9 cellular contexts compared by ENCODE assay signal in the genomic region with DNA sequence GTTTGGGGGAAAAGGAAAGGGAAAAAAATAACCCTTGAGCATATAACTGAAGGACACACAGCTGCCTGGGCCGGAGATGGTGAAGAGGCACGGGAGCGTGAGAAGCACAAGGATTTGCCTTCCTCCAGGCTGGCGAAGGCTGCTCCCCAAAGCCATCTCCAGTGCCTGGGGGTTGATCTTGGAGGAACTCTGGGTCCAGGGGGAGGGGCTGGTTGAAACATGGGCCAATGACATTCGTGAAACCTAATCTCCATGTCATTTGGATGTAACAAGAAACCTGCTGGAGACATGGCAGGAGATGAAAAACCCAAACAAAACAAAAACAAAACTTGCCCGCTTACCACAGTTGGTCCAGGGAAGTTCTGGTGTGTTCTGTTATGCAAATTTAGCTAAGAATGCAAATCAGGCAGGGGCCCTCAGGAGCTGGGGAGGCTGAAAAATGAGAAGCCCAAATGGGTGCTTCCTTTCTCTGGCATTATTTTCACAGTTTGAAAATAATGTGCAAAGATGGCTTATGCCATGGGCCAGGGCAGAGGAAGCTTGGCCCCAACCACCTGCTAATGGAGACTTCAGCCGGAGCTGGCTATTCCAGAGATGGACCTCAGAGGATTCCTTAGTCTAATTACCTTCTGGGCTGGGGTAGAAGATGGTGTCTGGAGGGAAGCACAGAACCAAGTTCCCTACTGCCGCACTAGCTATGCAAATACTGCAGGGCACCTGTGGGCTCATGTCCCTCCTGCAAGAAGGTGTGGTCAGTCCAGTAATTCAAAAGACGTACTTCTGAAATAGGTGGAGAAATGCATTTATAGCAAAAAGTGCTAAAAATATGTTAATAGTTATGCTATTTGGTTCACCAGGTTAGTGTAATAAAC.
DNase-seq lines count a peak whose midpoint lies in the region; ATAC-seq, FAIRE-seq and TF ChIP-seq lines count a peak whose summit lies in the region.
"Had no signal": no experiment of that assay in that cellular context is flagged by ENCODE, and none has a peak within 500 bp of the region (broad histone marks: within the 10 kb centered on the region; RNA-seq: fewer than 3 reads in every experiment).

No MANE protein-coding gene starts in this region.

- H3K79me2 ChIP-seq in GM23338 (replicated peaks; ENCODE audit: insufficient read depth), result no peaks in the 10 kb centered on the region

- peak overlapping the region; percentile 56 for H3K27ac ChIP-seq in GM23338 (ENCODE audit: low read depth)
- no peak overlapping the region for H3K27ac ChIP-seq in upper lobe of right lung
- no peak overlapping the region for H3K27ac ChIP-seq in brain microvascular endothelial cell
- H3K27ac ChIP-seq: C4-2B had no signal

- peak overlapping the region; percentile 44 for H2AFZ ChIP-seq in GM23338

- H3K4me1 ChIP-seq in GM23338 (ENCODE audit: insufficient read depth), result peaks cover 17% of the 10 kb centered on the region
- H3K4me1 ChIP-seq in upper lobe of right lung, result peaks cover 32% of the 10 kb centered on the region

- peak overlapping the region; percentile 92 for H3K27ac Mint-ChIP-seq in GM23338

- no peaks in the 10 kb centered on the region; the same call in 2 of the 3 replicates for H3K9me3 Mint-ChIP-seq in GM23338

- H3K36me3 Mint-ChIP-seq in GM23338 (ENCODE audit: low read depth), result no peaks in the 10 kb centered on the region; the same call in 2 of the 3 replicates

- peak; percentile 50 for DNase-seq in activated CD4-positive, alpha-beta T cell treated with anti-CD3 and anti-CD28 coated beads for 48 hours
- DNase-seq in activated CD4-positive, alpha-beta T cell treated with anti-CD3 and anti-CD28 coated beads for 4 hours, result no peak
- peak; percentile 93 for DNase-seq in GM23338 (ENCODE audit: low spot score)
- DNase-seq in NCI-H1048 (lab: John Stamatoyannopoulos, UW), result peak; percentile 75
- DNase-seq in germinal center (ENCODE audit: low spot score), result peak; percentile 63
- no peak for DNase-seq in upper lobe of right lung
- DNase-seq in brain microvascular endothelial cell, result no peak
- DNase-seq in H54 (ENCODE audit: insufficient read length, low spot score), result no peak

- peaks cover 31% of the 10 kb centered on the region for H3K4me1 Mint-ChIP-seq in GM23338

- peaks cover 4% of the 10 kb centered on the region for H3K27me3 Mint-ChIP-seq in GM23338 (ENCODE audit: insufficient read depth, low read depth, poor library complexity)

- intact Hi-C loops in upper lobe of right lung (cut with DNase I), result loop anchor here (10.0 kb wide), 1 partner anchor 296 kb away; no protein-coding TSS in a partner anchor

- peak overlapping the region; percentile 19; the same call in 1 of the 2 replicates for H3K4me3 ChIP-seq in GM23338
- H3K4me3 ChIP-seq in upper lobe of right lung, result peak overlapping the region; percentile 19
- no peak overlapping the region for H3K4me3 ChIP-seq in brain microvascular endothelial cell (ENCODE audit: low read depth, low read length)

- ATAC-seq in GM23338 (peak; percentile 97), upper lobe of right lung (peak; percentile 8)

- H3K36me3 ChIP-seq in GM23338 (ENCODE audit: insufficient read depth) (no peaks in the 10 kb centered on the region), upper lobe of right lung (no peaks in the 10 kb centered on the region), brain microvascular endothelial cell (replicated peaks) (no peaks in the 10 kb centered on the region)

- no peaks in the 10 kb centered on the region for H3F3A ChIP-seq in GM23338 (replicated peaks; ENCODE audit: low read depth)

- H3K27me3 ChIP-seq in GM23338 (ENCODE audit: insufficient read depth), result no peaks in the 10 kb centered on the region
- H3K27me3 ChIP-seq in upper lobe of right lung, result no peaks in the 10 kb centered on the region
- H3K27me3 ChIP-seq in brain microvascular endothelial cell (replicated peaks), result no peaks in the 10 kb centered on the region

- TF ChIP-seq CTCF in GM23338 (conservative IDR thresholded peaks at IDR 0.05; ENCODE audit: low read depth in 2 of 2) (no peak), upper lobe of right lung (IDR thresholded peaks at IDR 0.05) (no peak), brain microvascular endothelial cell (IDR thresholded peaks at IDR 0.05; ENCODE audit: low read depth, low read length, missing control alignments) (no peak)

- peak overlapping the region; percentile 63 for H3K4me2 ChIP-seq in GM23338

- H4K20me1 ChIP-seq in GM23338 (replicated peaks; ENCODE audit: insufficient read depth), result no peaks in the 10 kb centered on the region

- no peak for FAIRE-seq in H54 (lab: Jason Lieb, UNC)

- in situ Hi-C loops in brain microvascular endothelial cell (cut with HindIII; ENCODE audit: low pct_ligation_motif_present, low sequenced_read_pairs), result loop anchor here (10.0 kb wide), 1 partner anchor 186 kb away; no protein-coding TSS in a partner anchor

- peak overlapping the region; percentile 67 for H3K4me3 Mint-ChIP-seq in GM23338

- no peaks in the 10 kb centered on the region for H3K9me3 ChIP-seq in upper lobe of right lung

- 0 out of 2 replicates have a peak, but pooled peaks cover 4% of the 10 kb centered on the region for H3K9me2 ChIP-seq in GM23338 (ENCODE audit: insufficient read depth)

- TF ChIP-seq POLR2A in H54 (IDR thresholded peaks at IDR 0.05; ENCODE audit: low read depth, low read length), result no peak

TF ChIP-seq in GM23338, 12 proteins besides CTCF, POLR2A, EP300 and RAD21 (continues in another document):
- no peak for TF ChIP-seq CREB1 (CRISPR knock-in tag; IDR thresholded peaks at IDR 0.05; ENCODE audit: low read depth)
- TF ChIP-seq EZH2 (IDR thresholded peaks at IDR 0.05; ENCODE audit: low read depth, unreplicated experiment), result no peak
- no peak for TF ChIP-seq EZH2phosphoT487 (IDR thresholded peaks at IDR 0.05; ENCODE audit: unreplicated experiment)
- no peak for TF ChIP-seq ZNF331 (CRISPR knock-in tag; IDR thresholded peaks at IDR 0.05; ENCODE audit: low read depth)
- TF ChIP-seq, protein P1, sequence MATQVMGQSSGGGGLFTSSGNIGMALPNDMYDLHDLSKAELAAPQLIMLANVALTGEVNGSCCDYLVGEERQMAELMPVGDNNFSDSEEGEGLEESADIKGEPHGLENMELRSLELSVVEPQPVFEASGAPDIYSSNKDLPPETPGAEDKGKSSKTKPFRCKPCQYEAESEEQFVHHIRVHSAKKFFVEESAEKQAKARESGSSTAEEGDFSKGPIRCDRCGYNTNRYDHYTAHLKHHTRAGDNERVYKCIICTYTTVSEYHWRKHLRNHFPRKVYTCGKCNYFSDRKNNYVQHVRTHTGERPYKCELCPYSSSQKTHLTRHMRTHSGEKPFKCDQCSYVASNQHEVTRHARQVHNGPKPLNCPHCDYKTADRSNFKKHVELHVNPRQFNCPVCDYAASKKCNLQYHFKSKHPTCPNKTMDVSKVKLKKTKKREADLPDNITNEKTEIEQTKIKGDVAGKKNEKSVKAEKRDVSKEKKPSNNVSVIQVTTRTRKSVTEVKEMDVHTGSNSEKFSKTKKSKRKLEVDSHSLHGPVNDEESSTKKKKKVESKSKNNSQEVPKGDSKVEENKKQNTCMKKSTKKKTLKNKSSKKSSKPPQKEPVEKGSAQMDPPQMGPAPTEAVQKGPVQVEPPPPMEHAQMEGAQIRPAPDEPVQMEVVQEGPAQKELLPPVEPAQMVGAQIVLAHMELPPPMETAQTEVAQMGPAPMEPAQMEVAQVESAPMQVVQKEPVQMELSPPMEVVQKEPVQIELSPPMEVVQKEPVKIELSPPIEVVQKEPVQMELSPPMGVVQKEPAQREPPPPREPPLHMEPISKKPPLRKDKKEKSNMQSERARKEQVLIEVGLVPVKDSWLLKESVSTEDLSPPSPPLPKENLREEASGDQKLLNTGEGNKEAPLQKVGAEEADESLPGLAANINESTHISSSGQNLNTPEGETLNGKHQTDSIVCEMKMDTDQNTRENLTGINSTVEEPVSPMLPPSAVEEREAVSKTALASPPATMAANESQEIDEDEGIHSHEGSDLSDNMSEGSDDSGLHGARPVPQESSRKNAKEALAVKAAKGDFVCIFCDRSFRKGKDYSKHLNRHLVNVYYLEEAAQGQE (IDR thresholded peaks at IDR 0.05; ENCODE audit: unreplicated experiment), result no peak
- no peak for TF ChIP-seq NANOG (IDR thresholded peaks at IDR 0.05; ENCODE audit: borderline replicate concordance)
- TF ChIP-seq ZNF114 (CRISPR knock-in tag; IDR thresholded peaks at IDR 0.05), result no peak

Comparison
In these comparisons a context has a peak if more than half of its experiments do, and no peak if none do; other contexts are left out.
1. DNase-seq: peak in activated CD4-positive, alpha-beta T cell treated with anti-CD3 and anti-CD28 coated beads for 48 hours (single experiment), GM23338 (single experiment), NCI-H1048 (single experiment) and germinal center (single experiment); none in activated CD4-positive, alpha-beta T cell treated with anti-CD3 and anti-CD28 coated beads for 4 hours (0 of 2), upper lobe of right lung (single experiment), brain microvascular endothelial cell (single experiment) and H54 (single experiment).